8 cellular contexts compared by ENCODE assay signal in genomic region chr7:73451780-73452398, GRCh38. TPM values are rescaled to one million over a fixed set of nuclear protein-coding genes. Genes with fewer than 3 reads are reported as not detected.
A peak's percentile ranks its signal among the peaks of the same experiment; 100 is the strongest.
DNase-seq lines count a peak whose midpoint lies in the region; ATAC-seq and TF ChIP-seq lines count a peak whose summit lies in the region.

No MANE protein-coding gene starts in this region.

- H3K36me3 ChIP-seq in naive thymus-derived CD4-positive, alpha-beta T cell (ENCODE audit: control insufficient read depth in 2 of 3, insufficient read depth in 3 of 3, low read length in 3 of 3): peaks cover 9 to 74% (median 14%) of the 10 kb centered on the region in 3 experiments

- H3K4me3 ChIP-seq in naive thymus-derived CD4-positive, alpha-beta T cell (ENCODE audit: low read length): no peak overlapping the region

- no peaks in the 10 kb centered on the region for H3K27me3 ChIP-seq in naive thymus-derived CD4-positive, alpha-beta T cell (ENCODE audit: control insufficient read depth in 2 of 2, insufficient read depth in 2 of 2, low read length in 2 of 2)

- POLR2A ChIA-PET in naive thymus-derived CD4-positive, alpha-beta T cell (lab: Charles Lee): interaction anchor here (0.6 kb wide), 1 partner anchor 20 kb away, joined by 4 read pairs; no protein-coding TSS in a partner anchor

- no peak overlapping the region for H3K27ac ChIP-seq in naive thymus-derived CD4-positive, alpha-beta T cell (ENCODE audit: low read depth, low read length)

- H3K27ac Mint-ChIP-seq in naive thymus-derived CD4-positive, alpha-beta T cell: peak overlapping the region in 1 of 9 donors; percentile 19

- H3K4me1 Mint-ChIP-seq in naive thymus-derived CD4-positive, alpha-beta T cell: peaks cover 5 to 29% (median 7%) of the 10 kb centered on the region in 7 donors

- no peaks in the 10 kb centered on the region for H3K9me3 ChIP-seq in naive thymus-derived CD4-positive, alpha-beta T cell (ENCODE audit: control insufficient read depth in 2 of 3, low read length in 3 of 3)

- DNase-seq in DMS 273 (lab: John Stamatoyannopoulos, UW; ENCODE audit: unreplicated experiment) (peak; percentile 76), DMS 273 treated with DMSO at 0.1 percent for 48 hours (lab: John Stamatoyannopoulos, UW) (no peak), Kasumi-1 (lab: John Stamatoyannopoulos, UW) (peak; percentile 80 to 81), RPMI8226 (peak; percentile 54), erythroblast (lab: John Stamatoyannopoulos, UW) (peak; percentile 61 to 78), activated gamma-delta T cell (lab: John Stamatoyannopoulos, UW) (no peak), NCI-H446 treated with DMSO at 0.1 percent for 48 hours (lab: John Stamatoyannopoulos, UW) (no peak)
- peak in 7 of 9 donors; percentile 23 to 66 (median 58) for DNase-seq in naive thymus-derived CD4-positive, alpha-beta T cell

- TF ChIP-seq POLR2A in erythroblast (IDR thresholded peaks at IDR 0.05; ENCODE audit: low read length): no peak

- H3K4me1 ChIP-seq in naive thymus-derived CD4-positive, alpha-beta T cell (ENCODE audit: control insufficient read depth in 2 of 2, insufficient read depth in 2 of 2, low read length in 2 of 2): peaks cover 0 to 3% of the 10 kb centered on the region in 2 donors

- H3K4me3 Mint-ChIP-seq in naive thymus-derived CD4-positive, alpha-beta T cell: no peak overlapping the region

- CTCF ChIA-PET in naive thymus-derived CD4-positive, alpha-beta T cell (lab: Charles Lee): interaction anchor here (0.9 to 2.5 kb wide), 5 partner anchors 9 to 128 kb away, joined by 3 to 24 read pairs (median 6); no protein-coding TSS in a partner anchor

- H3K9me3 Mint-ChIP-seq in naive thymus-derived CD4-positive, alpha-beta T cell: no peaks in the 10 kb centered on the region

- ATAC-seq in naive thymus-derived CD4-positive, alpha-beta T cell: peak; percentile 94

- intact Hi-C loops in naive thymus-derived CD4-positive, alpha-beta T cell (cut with micrococcal nuclease): loop anchor here (1.0 to 5.0 kb wide), 4 partner anchors 128 to 625 kb away; partner anchors contain the start of gene TYW1B (in 2 of the 2)

- H3K27me3 Mint-ChIP-seq in naive thymus-derived CD4-positive, alpha-beta T cell: no peaks in the 10 kb centered on the region

- H3K36me3 Mint-ChIP-seq in naive thymus-derived CD4-positive, alpha-beta T cell: peaks cover 11 to 39% (median 34%) of the 10 kb centered on the region in 5 donors

RNA-seq across cellular contexts. Expression of gene FZD9, which starts 18.3 kb away (rescaled TPM):
- under 1 TPM in 3 of 5 experiments, not detected in 2; 0.15 to 0.24 (median 0.22) TPM for total RNA-seq in naive thymus-derived CD4-positive, alpha-beta T cell
- polyA plus RNA-seq in naive thymus-derived CD4-positive, alpha-beta T cell: under 1 TPM; 0.07 to 0.18 TPM

Comparison
In these comparisons a context has a peak if more than half of its experiments do, and no peak if none do; other contexts are left out.
1. DNase-seq: peak in DMS 273 (single experiment), Kasumi-1 (2 of 2), RPMI8226 (single experiment), erythroblast (2 of 2) and naive thymus-derived CD4-positive, alpha-beta T cell (7 of 9); none in DMS 273 treated with DMSO at 0.1 percent for 48 hours (single experiment), activated gamma-delta T cell (single experiment) and NCI-H446 treated with DMSO at 0.1 percent for 48 hours (single experiment).